30 cellular contexts compared by ENCODE assay signal in genomic region chr22:45359627-45360026, GRCh38. TPM values are rescaled to one million over a fixed set of nuclear protein-coding genes. Genes with fewer than 3 reads are reported as not detected.
"Had no signal": no experiment of that assay in that cellular context is flagged by ENCODE, and none has a peak within 500 bp of the region (broad histone marks: within the 10 kb centered on the region; RNA-seq: fewer than 3 reads in every experiment).

No MANE protein-coding gene starts in this region.

- FAIRE-seq: urothelium cell line had no signal

- ATAC-seq: stimulated activated effector memory CD8-positive, alpha-beta T cell treated with anti-CD3 and anti-CD28 coated beads, Interleukin-12 subunit alpha, Interleukin-12 subunit beta, amount 100 ng/mL, for 72 hours; stimulated activated memory B cell treated with anti-CD40 and anti-IgM and Interleukin-4, amounts not matched to agents 10 μg/mL and 1 μg/mL and 100 μg/mL, for 72 hours; stimulated activated naive B cell treated with anti-CD40 and anti-IgM and Interleukin-4, amounts not matched to agents 10 μg/mL and 1 μg/mL and 100 μg/mL, for 72 hours; stimulated activated naive CD8-positive, alpha-beta T cell treated with anti-CD3 and anti-CD28 coated beads, Interleukin-15, amount 100 ng/mL, for 72 hours; stimulated activated naive CD8-positive, alpha-beta T cell treated with anti-CD3 and anti-CD28 coated beads, Interleukin-15, Interleukin-2, amounts not matched to agents 100 U/mL and 50 U/mL, for 24 hours; upper lobe of right lung had no signal

- H3K4me1 ChIP-seq: stomach, suprapubic skin, testis, thyroid gland, tibial artery, tibial nerve, transverse colon, upper lobe of left lung, upper lobe of right lung, uterus, vagina had no signal

- DNase-seq: stimulated activated CD4-positive, alpha-beta T cell treated with anti-CD3 and anti-CD28 coated beads, Interleukin-2, amount 100 ng/mL, for 48 hours; stimulated activated CD4-positive, alpha-beta T cell treated with anti-CD3 and anti-CD28 coated beads, Interleukin-4, amount 100 ng/mL, for 1 hour; stimulated activated CD4-positive, alpha-beta T cell treated with anti-CD3 and anti-CD28 coated beads, Interleukin-4, amount 100 ng/mL, for 24 hours; stimulated activated CD4-positive, alpha-beta T cell treated with anti-CD3 and anti-CD28 coated beads, Interleukin-4, amount 100 ng/mL, for 4 hours; stimulated activated CD8-positive, alpha-beta memory T cell treated with anti-CD3 and anti-CD28 coated beads, Interleukin-4, amount 100 ng/mL, for 48 hours; stimulated activated naive B cell treated with anti-CD40 and anti-IgM and Interleukin-4, amounts not matched to agents 10 μg/mL and 1 μg/mL and 100 μg/mL, for 72 hours; stimulated activated naive CD4-positive, alpha-beta T cell; stimulated activated naive CD4-positive, alpha-beta T cell treated with Interleukin-2 at 50 U/mL for 16 hours; stimulated activated naive CD8-positive, alpha-beta T cell treated with anti-CD3 and anti-CD28 coated beads, Interleukin-15, amount 100 ng/mL, for 72 hours; stimulated activated naive CD8-positive, alpha-beta T cell treated with anti-CD3 and anti-CD28 coated beads, Interleukin-15, Interleukin-2, amounts not matched to agents 100 U/mL and 50 U/mL, for 24 hours; stomach; substantia nigra; testis; thyroid gland; tibial artery; transverse colon; trophoblast cell; upper lobe of left lung; upper lobe of right lung; uterus had no signal

- H3K9me3 ChIP-seq: stomach, suprapubic skin, testis, thoracic aorta, thyroid gland, tibial artery, tibial nerve, transverse colon, upper lobe of left lung, upper lobe of right lung, uterus, vagina had no signal

- H3K27me3 ChIP-seq: stomach, suprapubic skin, testis, thyroid gland, tibial artery, tibial nerve, upper lobe of left lung, upper lobe of right lung, uterus, vagina had no signal

- H3K36me3 ChIP-seq: stomach, suprapubic skin, thoracic aorta, thyroid gland, tibial artery, tibial nerve, transverse colon, upper lobe of left lung, upper lobe of right lung, uterus, vagina had no signal

- H3K27ac ChIP-seq: stomach, suprapubic skin, testis, thoracic aorta, thyroid gland, tibial artery, tibial nerve, transverse colon, upper lobe of left lung, upper lobe of right lung, uterus, vagina had no signal

- H3K4me3 ChIP-seq: stomach, suprapubic skin, testis, thoracic aorta, thyroid gland, tibial artery, tibial nerve, transverse colon, upper lobe of left lung, upper lobe of right lung, uterus, vagina had no signal

RNA-seq across cellular contexts. Expression of gene SMC1B, which starts 53.8 kb away (rescaled TPM):
- total RNA-seq: stomach, temporal lobe, thoracic aorta, tibial nerve, transverse colon, upper lobe of left lung, upper lobe of right lung, vagina had no signal
- polyA plus RNA-seq: urinary bladder had no signal

RNA-seq across cellular contexts. Expression of gene RIBC2, which starts 53.9 kb away (rescaled TPM):
- total RNA-seq: subcutaneous adipose tissue, transverse colon, upper lobe of right lung had no signal
